Comparison of ENCODE assay signal across 17 cellular contexts in genomic region chr7:72213081-72213480, GRCh38.
"Had no signal": no experiment of that assay in that cellular context is flagged by ENCODE, and none has a peak within 500 bp of the region (broad histone marks: within the 10 kb centered on the region; RNA-seq: fewer than 3 reads in every experiment).

No MANE protein-coding gene starts in this region.

- DNase-seq: KBM-7, MG63, NCI-H1092, NCI-H1105 treated with DMSO at 0.1 percent for 48 hours, NCI-H1417 treated with DMSO at 0.1 percent for 48 hours, NCI-H187, NCI-H2029, NCI-H2107, NCI-H226, NCI-H446, NCI-H510A, NCI-H524 treated with DMSO at 0.1 percent for 48 hours, NCI-H69, NCI-H774, Right ventricle myocardium superior, RPMI8226, SIG-M5 had no signal
